ENCODE assay signal across 8 cellular contexts in genomic region chr17:18780991-18781718, GRCh38. TPM values are rescaled to one million over a fixed set of nuclear protein-coding genes. Genes with fewer than 3 reads are reported as not detected.
DNase-seq lines count a peak whose midpoint lies in the region; ATAC-seq and TF ChIP-seq lines count a peak whose summit lies in the region.
"Not testable (repeated sequence)": the region's sequence is repeated elsewhere in the genome, so short reads cannot be mapped to it uniquely, and the experiment has no call there.

TVP23B (plus strand) TSS chr17:18781183; CDS start chr17:18781294, 111 bp downstream.

- peak within 1 kb of the TSS; percentile 63 for H3K4me3 ChIP-seq in GM06990 (replicated peaks; ENCODE audit: low read depth, low read length)
- H3K4me3 ChIP-seq in NB4 (ENCODE audit: low read depth, low read length) = peak within 1 kb of the TSS; percentile 63

- H3K27me3 Mint-ChIP-seq in activated naive CD4-positive, alpha-beta T cell treated with anti-CD3 and anti-CD28 coated beads for 36 hours (ENCODE audit: low read depth) = not testable (repeated sequence)

- DNase-seq in GM06990 (ENCODE audit: extremely low read depth, insufficient read length) = peak; percentile 94
- DNase-seq in NB4 (ENCODE audit: low read depth) = peak; percentile 96
- peak; percentile 97 for DNase-seq in SK-N-DZ (ENCODE audit: low spot score)
- DNase-seq in activated naive CD4-positive, alpha-beta T cell treated with anti-CD3 and anti-CD28 coated beads for 36 hours = peak; percentile 98
- DNase-seq in germinal center (ENCODE audit: low spot score) = peak; percentile 78
- peak; percentile 55 for DNase-seq in non-pigmented ciliary epithelial cell (ENCODE audit: low read depth)
- DNase-seq in substantia nigra (lab: John Stamatoyannopoulos, UW) = peak; percentile 61 to 98 (median 94)

- H3K4me1 Mint-ChIP-seq in activated naive CD4-positive, alpha-beta T cell treated with anti-CD3 and anti-CD28 coated beads for 36 hours (ENCODE audit: low read depth) = peaks cover 24% of the 10 kb centered on the region

- peak within 1 kb of the TSS; percentile 84 for H3K4me3 Mint-ChIP-seq in activated naive CD4-positive, alpha-beta T cell treated with anti-CD3 and anti-CD28 coated beads for 36 hours

- intact Hi-C loops in activated naive CD4-positive, alpha-beta T cell treated with anti-CD3 and anti-CD28 coated beads for 36 hours (cut with micrococcal nuclease) = loop anchor here (2.0 kb wide), 1 partner anchor 76 kb away; no protein-coding TSS in a partner anchor

- H3K36me3 Mint-ChIP-seq in activated naive CD4-positive, alpha-beta T cell treated with anti-CD3 and anti-CD28 coated beads for 36 hours (ENCODE audit: low read depth) = not testable (repeated sequence)

- peak; percentile 97 for ATAC-seq in HG02571 (IDR thresholded peaks at IDR 0.05; ENCODE audit: unreplicated experiment)

- H3K27me3 ChIP-seq in GM06990 (replicated peaks; ENCODE audit: control insufficient read depth, insufficient read depth, low read length) = not testable (repeated sequence)

- not testable (repeated sequence) for H3K27ac ChIP-seq in substantia nigra (ENCODE audit: low read depth, low read length, poor library complexity, severe bottlenecking)

- CTCF ChIA-PET in activated naive CD4-positive, alpha-beta T cell treated with anti-CD3 and anti-CD28 coated beads for 36 hours (lab: Charles Lee) = not testable (repeated sequence)

- not testable (repeated sequence) for H3K9me3 Mint-ChIP-seq in activated naive CD4-positive, alpha-beta T cell treated with anti-CD3 and anti-CD28 coated beads for 36 hours

- H3K27ac Mint-ChIP-seq in activated naive CD4-positive, alpha-beta T cell treated with anti-CD3 and anti-CD28 coated beads for 36 hours = peak within 1 kb of the TSS; percentile 82

- peak; percentile 38 for TF ChIP-seq POLR2A in NB4 (IDR thresholded peaks at IDR 0.05; ENCODE audit: extremely low read depth, insufficient read length)

- TF ChIP-seq CTCF in GM06990 (IDR thresholded peaks at IDR 0.05; ENCODE audit: insufficient read depth, low read length, poor library complexity, severe bottlenecking); NB4 (IDR thresholded peaks at IDR 0.05; ENCODE audit: low read depth, low read length): not testable (repeated sequence)

- H3K36me3 ChIP-seq in GM06990 (ENCODE audit: control insufficient read depth, insufficient read depth, low read length) = not testable (repeated sequence)

RNA-seq across cellular contexts. Expression of gene TVP23B, which starts in this region (rescaled TPM):
- 38.2 and 44.6 TPM in 2 replicates for polyA plus RNA-seq in SK-N-DZ (2014; cell fraction: cytosol; rRNA removed)
- polyA plus RNA-seq in SK-N-DZ (2014; cell fraction: nucleus; rRNA removed) = 25.6 and 31.4 TPM in 2 replicates
- 10 to 100 TPM; 19.3 to 24.4 TPM for total RNA-seq in activated naive CD4-positive, alpha-beta T cell treated with anti-CD3 and anti-CD28 coated beads for 36 hours
